In genomic region chr1:108692724-108693655, GRCh38 we compare ENCODE assay signal across 1 cellular context.
A peak's percentile ranks its signal among the peaks of the same experiment; 100 is the strongest.
TF ChIP-seq lines count a peak whose summit lies in the region.

No MANE protein-coding gene starts in this region.

TF ChIP-seq in HEK293, 187 proteins besides CTCF, POLR2A, EP300 and RAD21 (continued from another document):
- no peak for TF ChIP-seq YY1 (tag by site-specific recombination; IDR thresholded peaks at IDR 0.05)
- peak; percentile 8; the same call in 1 of the 2 replicates for TF ChIP-seq GLIS1 (tag by site-specific recombination; IDR thresholded peaks at IDR 0.05)
- TF ChIP-seq SP3 (tag by site-specific recombination; IDR thresholded peaks at IDR 0.05) = peak; percentile 73
- no peak for TF ChIP-seq SALL2 (tag by site-specific recombination; IDR thresholded peaks at IDR 0.05; ENCODE audit: borderline replicate concordance)
- no peak; the same call in 1 of the 2 replicates for TF ChIP-seq ZSCAN30 (tag by site-specific recombination; IDR thresholded peaks at IDR 0.05)
- TF ChIP-seq ZNF239 (tag by site-specific recombination; IDR thresholded peaks at IDR 0.05) = no peak
- TF ChIP-seq ZNF785 (tag by site-specific recombination; IDR thresholded peaks at IDR 0.05) = no peak
- no peak for TF ChIP-seq PATZ1 (tag by site-specific recombination; IDR thresholded peaks at IDR 0.05)
- no peak for TF ChIP-seq ELK4 (IDR thresholded peaks at IDR 0.05; ENCODE audit: borderline replicate concordance, low read depth, low read length)
- TF ChIP-seq ZNF24 (tag by site-specific recombination; IDR thresholded peaks at IDR 0.05) = no peak; the same call in 1 of the 2 replicates
- 0 out of 2 replicates have a peak, but pooled peaks have one; percentile 53 for TF ChIP-seq SCRT1 (tag by site-specific recombination; IDR thresholded peaks at IDR 0.05; ENCODE audit: borderline replicate concordance)
- TF ChIP-seq ZNF792 (tag by site-specific recombination; IDR thresholded peaks at IDR 0.05) = no peak
- TF ChIP-seq ZNF645 (tag by site-specific recombination; IDR thresholded peaks at IDR 0.05) = no peak
- no peak for TF ChIP-seq ZNF791 (tag by site-specific recombination; IDR thresholded peaks at IDR 0.05)
- no peak for TF ChIP-seq ZBTB7A (tag by site-specific recombination; IDR thresholded peaks at IDR 0.05; ENCODE audit: low read depth)
- TF ChIP-seq ZNF433 (tag by site-specific recombination; IDR thresholded peaks at IDR 0.05; ENCODE audit: low read depth) = no peak
- TF ChIP-seq ZNF654 (tag by site-specific recombination; IDR thresholded peaks at IDR 0.05; ENCODE audit: low read depth) = no peak
- no peak for TF ChIP-seq ZNF555 (tag by site-specific recombination; conservative IDR thresholded peaks at IDR 0.05)
- no peak for TF ChIP-seq ZNF549 (tag by site-specific recombination; IDR thresholded peaks at IDR 0.05)
- no peak; the same call in 1 of the 2 replicates for TF ChIP-seq ZNF692 (tag by site-specific recombination; IDR thresholded peaks at IDR 0.05)
- TF ChIP-seq PBX3 (CRISPR knock-in tag; IDR thresholded peaks at IDR 0.05) = no peak
- TF ChIP-seq EGR2 (tag by site-specific recombination; IDR thresholded peaks at IDR 0.05; ENCODE audit: low read depth) = no peak
- no peak for TF ChIP-seq ZNF580 (tag by site-specific recombination; IDR thresholded peaks at IDR 0.05)
- no peak for TF ChIP-seq ZSCAN5A (tag by site-specific recombination; IDR thresholded peaks at IDR 0.05)
- no peak for TF ChIP-seq ZNF202 (tag by site-specific recombination; IDR thresholded peaks at IDR 0.05; ENCODE audit: borderline replicate concordance)
- TF ChIP-seq ZNF354C (tag by site-specific recombination; IDR thresholded peaks at IDR 0.05; ENCODE audit: borderline replicate concordance, low read depth) = no peak
- no peak for TF ChIP-seq ZNF184 (tag by site-specific recombination; IDR thresholded peaks at IDR 0.05)
- no peak for TF ChIP-seq BCL11B (tag by site-specific recombination; IDR thresholded peaks at IDR 0.05; ENCODE audit: low read depth)
- TF ChIP-seq ZNF514 (tag by site-specific recombination; IDR thresholded peaks at IDR 0.05) = no peak
- no peak for TF ChIP-seq HOXC10 (CRISPR knock-in tag; IDR thresholded peaks at IDR 0.05)
- TF ChIP-seq ZNF221 (tag by site-specific recombination; IDR thresholded peaks at IDR 0.05; ENCODE audit: borderline replicate concordance) = no peak
TF ChIP-seq in HEK293: peak in this region for 18.
